Comparison of ENCODE assay signal across 27 cellular contexts in genomic region chr4:108519208-108519833, GRCh38.
"Had no signal": no experiment of that assay in that cellular context is flagged by ENCODE, and none has a peak within 500 bp of the region (broad histone marks: within the 10 kb centered on the region; RNA-seq: fewer than 3 reads in every experiment).

No MANE protein-coding gene starts in this region.

- H3K36me3 Mint-ChIP-seq: mesothelial cell of epicardium; naive thymus-derived CD8-positive, alpha-beta T cell; stimulated activated effector memory CD8-positive, alpha-beta T cell treated with anti-CD3 and anti-CD28 coated beads, Interleukin-12 subunit alpha, Interleukin-12 subunit beta, amount 100 ng/mL, for 72 hours had no signal

- H3K9me3 Mint-ChIP-seq: dendritic cell treated with granulocyte-macrophage colony-stimulating factor and Interleukin-4, amounts not matched to agents 40 ng/mL and 50 ng/mL, for 4 days; endodermal cell; mesothelial cell of epicardium; naive thymus-derived CD8-positive, alpha-beta T cell; stimulated activated effector memory CD8-positive, alpha-beta T cell treated with anti-CD3 and anti-CD28 coated beads, Interleukin-12 subunit alpha, Interleukin-12 subunit beta, amount 100 ng/mL, for 72 hours had no signal

- H3K27ac Mint-ChIP-seq: dendritic cell treated with granulocyte-macrophage colony-stimulating factor and Interleukin-4, amounts not matched to agents 40 ng/mL and 50 ng/mL, for 4 days; endodermal cell; mesothelial cell of epicardium; nephron progenitor cell; stimulated activated effector memory CD8-positive, alpha-beta T cell treated with anti-CD3 and anti-CD28 coated beads, Interleukin-12 subunit alpha, Interleukin-12 subunit beta, amount 100 ng/mL, for 72 hours had no signal

- H3K4me1 ChIP-seq: gastrocnemius medialis, psoas muscle, sigmoid colon, stomach, thyroid gland, vagina had no signal

- H3K4me1 Mint-ChIP-seq: endodermal cell, nephron progenitor cell had no signal

- H3K36me3 ChIP-seq: gastrocnemius medialis, left lung, ovary, sigmoid colon, stomach, thyroid gland, vagina had no signal

- H3K9me3 ChIP-seq: gastrocnemius medialis, left lung, ovary, psoas muscle, sigmoid colon, stomach, thyroid gland, vagina had no signal

- DNase-seq: effector CD8-positive, alpha-beta T cell; endodermal cell; foreskin fibroblast; gastrocnemius medialis; head of caudate nucleus; left lung; mesenchymal stem cell; naive thymus-derived CD8-positive, alpha-beta T cell; nephron progenitor cell; nucleus accumbens; ovary; posterior cingulate gyrus; psoas muscle; right cardiac atrium; sigmoid colon; stimulated activated CD4-positive, alpha-beta T cell treated with anti-CD3 and anti-CD28 coated beads, Interleukin-2, amount 100 ng/mL, for 24 hours; stimulated activated CD4-positive, alpha-beta T cell treated with anti-CD3 and anti-CD28 coated beads, Interleukin-4, amount 100 ng/mL, for 24 hours; stimulated activated naive CD4-positive, alpha-beta T cell treated with Interleukin-2 at 50 U/mL for 16 hours; stomach; thyroid gland; trophoblast cell had no signal

- H3K4me3 Mint-ChIP-seq: dendritic cell treated with granulocyte-macrophage colony-stimulating factor and Interleukin-4, amounts not matched to agents 40 ng/mL and 50 ng/mL, for 4 days; endodermal cell; mesothelial cell of epicardium; nephron progenitor cell; stimulated activated effector memory CD8-positive, alpha-beta T cell treated with anti-CD3 and anti-CD28 coated beads, Interleukin-12 subunit alpha, Interleukin-12 subunit beta, amount 100 ng/mL, for 72 hours had no signal

- FAIRE-seq: keratinocyte had no signal

- H3K4me3 ChIP-seq: gastrocnemius medialis, left lung, ovary, psoas muscle, sigmoid colon, stomach, thyroid gland, vagina had no signal

- H3K27me3 Mint-ChIP-seq: dendritic cell treated with granulocyte-macrophage colony-stimulating factor and Interleukin-4, amounts not matched to agents 40 ng/mL and 50 ng/mL, for 4 days; naive thymus-derived CD8-positive, alpha-beta T cell had no signal

- H3K27me3 ChIP-seq: gastrocnemius medialis, ovary, thyroid gland, vagina had no signal

- H3K27ac ChIP-seq: epithelial cell of prostate, gastrocnemius medialis, left lung, ovary, psoas muscle, sigmoid colon, stomach, thyroid gland, vagina had no signal
